In genomic region chr11:123516238-123516637, GRCh38 we compare ENCODE assay signal across 20 cellular contexts.
DNase-seq lines count a peak whose midpoint lies in the region; ATAC-seq and TF ChIP-seq lines count a peak whose summit lies in the region.
"Had no signal": no experiment of that assay in that cellular context is flagged by ENCODE, and none has a peak within 500 bp of the region (broad histone marks: within the 10 kb centered on the region; RNA-seq: fewer than 3 reads in every experiment).

No MANE protein-coding gene starts in this region.

- H3K27ac Mint-ChIP-seq in natural killer cell treated with Interleukin-12 subunit alpha and Interleukin-12 subunit beta and Interleukin-15 and Interleukin-18, amount 100 ng/mL, for 72 hours = no peak overlapping the region
- H3K27ac Mint-ChIP-seq in natural killer cell = no peak overlapping the region
- H3K27ac Mint-ChIP-seq: B cell; CD8-positive, alpha-beta T cell; GM23338; H9 had no signal

- no peak for DNase-seq in natural killer cell treated with Interleukin-12 subunit alpha and Interleukin-12 subunit beta and Interleukin-15 and Interleukin-18, amount 100 ng/mL, for 72 hours (ENCODE audit: low spot score)
- DNase-seq in natural killer cell (no peak), cerebellar cortex (ENCODE audit: low spot score) (peak; percentile 55), dorsolateral prefrontal cortex (no peak), NCI-H1105 treated with DMSO at 0.1 percent for 48 hours (lab: John Stamatoyannopoulos, UW) (no peak)
- DNase-seq: CD4-positive, CD25-positive, alpha-beta regulatory T cell; CD8-positive, alpha-beta T cell; DMS153; DND-41; GDM1; H9 had no signal

- H3K4me3 ChIP-seq in OCI-LY3 (ENCODE audit: low read length) (no peak overlapping the region), dorsolateral prefrontal cortex (no peak overlapping the region)
- H3K4me3 ChIP-seq: BLaER1, GM23338 had no signal

- H4K20me1 ChIP-seq in OCI-LY3 (ENCODE audit: insufficient read depth, low read length) = no peaks in the 10 kb centered on the region; the same call in 1 of the 2 replicates

- H3K27me3 ChIP-seq in OCI-LY3 (ENCODE audit: low read depth, low read length) = 0 out of 2 replicates have a peak, but pooled peaks cover under 1% of the 10 kb centered on the region
- H3K27me3 ChIP-seq in dorsolateral prefrontal cortex = peaks cover 0 to 3% (median 0%) of the 10 kb centered on the region in 45 donors
- H3K27me3 ChIP-seq: BLaER1 had no signal

- H3K4me1 ChIP-seq in OCI-LY3 (ENCODE audit: low read length) = peaks cover 27% of the 10 kb centered on the region
- H3K4me1 ChIP-seq: Caco-2 had no signal

- TF ChIP-seq CTCF in natural killer cell (IDR thresholded peaks at IDR 0.05) (no peak), OCI-LY3 (IDR thresholded peaks at IDR 0.05; ENCODE audit: low read depth, low read length) (no peak), dorsolateral prefrontal cortex (IDR thresholded peaks at IDR 0.05 in 54 of 56, conservative IDR thresholded peaks at IDR 0.05 in 2 of 56; ENCODE audit: low read depth in 1 of 56, partially characterized antibody in 56 of 56) (no peak)

- ATAC-seq in natural killer cell treated with Interleukin-12 subunit alpha and Interleukin-12 subunit beta and Interleukin-15 and Interleukin-18, amount 100 ng/mL, for 72 hours = no peak
- ATAC-seq in natural killer cell (no peak), GM21367 (IDR thresholded peaks at IDR 0.05; ENCODE audit: unreplicated experiment) (no peak)
- ATAC-seq: CD8-positive, alpha-beta T cell; GM23338; HCT116 had no signal

- H3K9me3 Mint-ChIP-seq in natural killer cell treated with Interleukin-12 subunit alpha and Interleukin-12 subunit beta and Interleukin-15 and Interleukin-18, amount 100 ng/mL, for 72 hours = no peaks in the 10 kb centered on the region
- H3K9me3 Mint-ChIP-seq in natural killer cell = peaks cover 0 to 3% of the 10 kb centered on the region in 2 donors
- H3K9me3 Mint-ChIP-seq: GM23338, H9 had no signal

- peaks cover 27 to 30% of the 10 kb centered on the region in 2 donors for H3K4me1 Mint-ChIP-seq in natural killer cell treated with Interleukin-12 subunit alpha and Interleukin-12 subunit beta and Interleukin-15 and Interleukin-18, amount 100 ng/mL, for 72 hours (ENCODE audit: low read depth in 2 of 2)
- peaks cover 19 to 31% of the 10 kb centered on the region in 2 donors for H3K4me1 Mint-ChIP-seq in natural killer cell

- no peaks in the 10 kb centered on the region for H3K36me3 ChIP-seq in OCI-LY3 (replicated peaks; ENCODE audit: low read depth, low read length)

- no peaks in the 10 kb centered on the region for H3K36me3 Mint-ChIP-seq in natural killer cell treated with Interleukin-12 subunit alpha and Interleukin-12 subunit beta and Interleukin-15 and Interleukin-18, amount 100 ng/mL, for 72 hours
- H3K36me3 Mint-ChIP-seq in natural killer cell = no peaks in the 10 kb centered on the region
- H3K36me3 Mint-ChIP-seq: CD4-positive, CD25-positive, alpha-beta regulatory T cell; CD8-positive, alpha-beta T cell had no signal

- no peak overlapping the region for H2AFZ ChIP-seq in OCI-LY3 (ENCODE audit: low read depth, low read length)
- H2AFZ ChIP-seq: GM23338 had no signal

- H3K4me3 Mint-ChIP-seq in natural killer cell treated with Interleukin-12 subunit alpha and Interleukin-12 subunit beta and Interleukin-15 and Interleukin-18, amount 100 ng/mL, for 72 hours = peak overlapping the region; percentile 14
- no peak overlapping the region for H3K4me3 Mint-ChIP-seq in natural killer cell
- H3K4me3 Mint-ChIP-seq: CD4-positive, CD25-positive, alpha-beta regulatory T cell; CD8-positive, alpha-beta T cell; GM23338; H9 had no signal

- H3K79me2 ChIP-seq in OCI-LY3 (ENCODE audit: low read length) = no peaks in the 10 kb centered on the region; the same call in 1 of the 2 replicates

- intact Hi-C loops in natural killer cell (cut with micrococcal nuclease) (no loop called here), dorsolateral prefrontal cortex (cut with DNase I) (no loop called here)

- peaks cover 0 to 7% of the 10 kb centered on the region in 2 donors for H3K27me3 Mint-ChIP-seq in natural killer cell treated with Interleukin-12 subunit alpha and Interleukin-12 subunit beta and Interleukin-15 and Interleukin-18, amount 100 ng/mL, for 72 hours
- peaks cover 3 to 8% of the 10 kb centered on the region in 2 donors for H3K27me3 Mint-ChIP-seq in natural killer cell (ENCODE audit: low read depth in 2 of 2)
- H3K27me3 Mint-ChIP-seq: B cell had no signal

- no peaks in the 10 kb centered on the region for H3K9me3 ChIP-seq in OCI-LY3 (ENCODE audit: insufficient read depth, low read length)
- H3K9me3 ChIP-seq: Caco-2 had no signal

- H3K27ac ChIP-seq in OCI-LY3 (ENCODE audit: low read length) = no peak overlapping the region
- H3K27ac ChIP-seq in dorsolateral prefrontal cortex = peak overlapping the region in 2 of 59 donors; percentile 11 to 50
- H3K27ac ChIP-seq: 22Rv1, BLaER1, C4-2B had no signal

- H3K9ac ChIP-seq in OCI-LY3 (ENCODE audit: low read length) = no peak overlapping the region
- H3K9ac ChIP-seq: BLaER1 had no signal

- 0 out of 2 replicates have a peak overlapping the region, but pooled peaks have one; percentile 1 for H3K4me2 ChIP-seq in OCI-LY3 (ENCODE audit: low read length)
- H3K4me2 ChIP-seq: GM23338 had no signal
